ENCODE assay signal across 10 cellular contexts in genomic region chr7:90320801-90321494, GRCh38. TPM values are rescaled to one million over a fixed set of nuclear protein-coding genes. Genes with fewer than 3 reads are reported as not detected.
DNase-seq lines count a peak whose midpoint lies in the region; ATAC-seq and TF ChIP-seq lines count a peak whose summit lies in the region.
"Had no signal": no experiment of that assay in that cellular context is flagged by ENCODE, and none has a peak within 500 bp of the region (broad histone marks: within the 10 kb centered on the region; RNA-seq: fewer than 3 reads in every experiment).

TSS of gene FAM237B (minus strand) at chr7:90321304. CDS start at chr7:90319748, 1,556 bp downstream.

- no peaks in the 10 kb centered on the region for H3K9me3 Mint-ChIP-seq in naive thymus-derived CD8-positive, alpha-beta T cell

- H3K4me1 Mint-ChIP-seq in naive thymus-derived CD8-positive, alpha-beta T cell = peaks cover 4 to 15% (median 8%) of the 10 kb centered on the region in 4 donors

- H3K27ac ChIP-seq in esophagus muscularis mucosa (replicated peaks in 1 of 4) = no peak within 1 kb of the TSS

- POLR2A ChIA-PET in BJ (lab: Charles Lee) = no interaction called here
- POLR2A ChIA-PET in naive thymus-derived CD8-positive, alpha-beta T cell (lab: Charles Lee) = no interaction called here

- no peak for DNase-seq in BJ (ENCODE audit: low read depth)
- DNase-seq in HuH-7 (ENCODE audit: low spot score) = peak; percentile 42
- DNase-seq in esophagus muscularis mucosa (ENCODE audit: extremely low spot score) = no peak
- no peak for DNase-seq in naive thymus-derived CD8-positive, alpha-beta T cell
- DNase-seq in erythroblast (lab: John Stamatoyannopoulos, UW) = no peak
- DNase-seq in NK-92 (lab: John Stamatoyannopoulos, UW; ENCODE audit: unreplicated experiment) = no peak
- DNase-seq: NCI-H1048 had no signal

- TF ChIP-seq POLR2A in esophagus muscularis mucosa (IDR thresholded peaks at IDR 0.05; ENCODE audit: low read depth) (no peak), erythroblast (IDR thresholded peaks at IDR 0.05; ENCODE audit: low read length) (no peak)

- TF ChIP-seq CTCF in BJ (IDR thresholded peaks at IDR 0.05; ENCODE audit: insufficient read depth, low read depth, low read length) (no peak), esophagus muscularis mucosa (IDR thresholded peaks at IDR 0.05) (no peak)

- H3K36me3 ChIP-seq in BJ (ENCODE audit: control insufficient read depth, insufficient read depth, low read length) (no peaks in the 10 kb centered on the region), esophagus muscularis mucosa (no peaks in the 10 kb centered on the region)

- ATAC-seq in naive thymus-derived CD8-positive, alpha-beta T cell = peak in 1 of 2 donors; percentile 49
- ATAC-seq in GM21360 (IDR thresholded peaks at IDR 0.05; ENCODE audit: unreplicated experiment) (no peak), HG03378 (IDR thresholded peaks at IDR 0.05; ENCODE audit: unreplicated experiment) (no peak)

- no peak within 1 kb of the TSS for H3K27ac Mint-ChIP-seq in naive thymus-derived CD8-positive, alpha-beta T cell

- H3K27me3 Mint-ChIP-seq in naive thymus-derived CD8-positive, alpha-beta T cell = peaks cover 29 to 66% (median 41%) of the 10 kb centered on the region in 5 donors

- H3K9me3 ChIP-seq in esophagus muscularis mucosa = no peaks in the 10 kb centered on the region

- peaks cover 0 to 10% (median 9%) of the 10 kb centered on the region in 4 donors for H3K4me1 ChIP-seq in esophagus muscularis mucosa

- H3K27me3 ChIP-seq in BJ (ENCODE audit: control insufficient read depth, insufficient read depth, low read length) (peaks cover 17% of the 10 kb centered on the region), esophagus muscularis mucosa (peaks cover 4 to 46% (median 13%) of the 10 kb centered on the region in 4 donors)

- H3K4me3 ChIP-seq in BJ (ENCODE audit: low read depth, low read length) (peak within 1 kb of the TSS; percentile 29), esophagus muscularis mucosa (peak within 1 kb of the TSS; percentile 12 to 40 (median 28))

- peaks cover 0 to 7% (median 0%) of the 10 kb centered on the region in 3 donors for H3K36me3 Mint-ChIP-seq in naive thymus-derived CD8-positive, alpha-beta T cell

- no peak for TF ChIP-seq EP300 in esophagus muscularis mucosa (IDR thresholded peaks at IDR 0.05)

- WGBS in esophagus muscularis mucosa = 5% methylated on average over 14 of the region's 62 CpGs

- intact Hi-C loops in esophagus muscularis mucosa (cut with DNase I) = no loop called here

- peak within 1 kb of the TSS in 7 of 10 donors; percentile 8 to 65 (median 46) for H3K4me3 Mint-ChIP-seq in naive thymus-derived CD8-positive, alpha-beta T cell

- CTCF ChIA-PET in BJ (lab: Yijun Ruan, JAX) = interaction anchor here (0.6 kb wide), 1 partner anchor 713 kb away, joined by 3 read pairs; no protein-coding TSS in a partner anchor

RNA-seq across cellular contexts. Expression of gene FAM237B, which starts in this region (rescaled TPM):
- polyA plus RNA-seq in BJ (2011; rRNA removed) = not detected in 2 replicates
- not detected in 2 replicates for polyA minus RNA-seq in BJ (2011; rRNA and poly(A)+ RNA removed)
- not detected for total RNA-seq in esophagus muscularis mucosa
- total RNA-seq in naive thymus-derived CD8-positive, alpha-beta T cell = not detected
- not detected for polyA plus RNA-seq in naive thymus-derived CD8-positive, alpha-beta T cell
- total RNA-seq: pulmonary artery endothelial cell had no signal
